9 cellular contexts compared by ENCODE assay signal in the genomic region with DNA sequence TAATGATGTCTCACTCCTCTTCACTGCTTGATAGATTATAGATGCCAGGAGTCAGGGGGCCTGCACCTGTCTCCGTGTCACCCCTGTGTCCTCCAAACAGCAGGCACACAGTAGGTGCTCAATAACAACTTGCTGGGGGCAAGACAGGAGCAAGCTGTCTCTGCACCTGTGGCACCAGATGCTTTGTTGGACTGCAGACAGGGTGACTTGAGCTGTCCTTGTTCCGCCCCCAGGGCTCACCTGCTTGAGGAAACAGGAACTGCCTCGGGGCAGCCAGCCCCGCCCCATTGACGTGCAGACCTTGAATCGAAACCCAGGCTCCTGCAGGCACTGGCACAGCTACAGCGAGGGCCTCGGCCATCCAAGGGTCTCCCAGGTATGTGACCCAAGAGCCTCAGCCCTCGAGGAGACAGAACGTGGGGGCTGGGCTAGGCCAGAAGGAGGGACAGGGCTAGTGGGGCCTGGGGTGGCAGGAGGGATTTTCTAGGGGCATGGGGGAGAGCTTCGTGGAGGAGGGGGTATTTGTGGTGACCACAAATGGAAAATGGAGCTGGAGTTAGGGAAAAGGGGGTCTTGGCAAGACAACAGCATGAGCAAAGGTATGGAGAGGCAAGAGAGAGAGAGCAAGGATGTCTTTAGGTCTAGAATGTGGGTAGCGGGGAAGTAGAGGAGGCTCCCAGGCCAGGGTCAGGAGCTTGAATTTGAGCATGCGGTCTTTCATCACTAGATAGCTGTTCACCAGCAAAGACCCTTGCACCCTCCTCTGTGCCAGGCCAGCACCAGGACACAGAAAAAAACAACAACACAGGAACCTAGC. TPM values are rescaled to one million over a fixed set of nuclear protein-coding genes. Genes with fewer than 3 reads are reported as not detected.
DNase-seq lines count a peak whose midpoint lies in the region; ATAC-seq and TF ChIP-seq lines count a peak whose summit lies in the region.
"Had no signal": no experiment of that assay in that cellular context is flagged by ENCODE, and none has a peak within 500 bp of the region (broad histone marks: within the 10 kb centered on the region; RNA-seq: fewer than 3 reads in every experiment).

A gene with protein sequence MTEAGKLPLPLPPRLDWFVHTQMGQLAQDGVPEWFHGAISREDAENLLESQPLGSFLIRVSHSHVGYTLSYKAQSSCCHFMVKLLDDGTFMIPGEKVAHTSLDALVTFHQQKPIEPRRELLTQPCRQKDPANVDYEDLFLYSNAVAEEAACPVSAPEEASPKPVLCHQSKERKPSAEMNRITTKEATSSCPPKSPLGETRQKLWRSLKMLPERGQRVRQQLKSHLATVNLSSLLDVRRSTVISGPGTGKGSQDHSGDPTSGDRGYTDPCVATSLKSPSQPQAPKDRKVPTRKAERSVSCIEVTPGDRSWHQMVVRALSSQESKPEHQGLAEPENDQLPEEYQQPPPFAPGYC (plus strand): TSS at position 287 of the 817 bp plus-strand sequence. CDS start 5,066 bp downstream, outside the sequence.

- DNase-seq in SIG-M5 (lab: John Stamatoyannopoulos, UW) (peak; percentile 65), NCI-H187 (lab: John Stamatoyannopoulos, UW) (no peak), OCI-M2 (lab: John Stamatoyannopoulos, UW; ENCODE audit: unreplicated experiment) (no peak)
- DNase-seq in activated naive CD4-positive, alpha-beta T cell treated with Interleukin-2 at 50 U/mL for 16 hours: peak; percentile 77

- peak; percentile 93 for TF ChIP-seq POLR2A in GM18951 (IDR thresholded peaks at IDR 0.05; ENCODE audit: extremely low read depth, insufficient read depth, insufficient read length)

- H3K27me3 ChIP-seq in mononuclear cell (ENCODE audit: insufficient read depth, low read length) (no peaks in the 10 kb centered on the region), thymus (ENCODE audit: control insufficient read depth, insufficient read depth) (no peaks in the 10 kb centered on the region)
- H3K27me3 ChIP-seq: cardiac muscle cell had no signal

- 12% methylated on average over 13 of the region's 13 CpGs for WGBS in thymus

- in situ Hi-C loops in GM18951 (cut with MboI; ENCODE audit: low sequenced_read_pairs, unreplicated experiment): no loop called here

- peaks cover 99% of the 10 kb centered on the region for H3K4me1 ChIP-seq in mononuclear cell (ENCODE audit: insufficient read depth, low read length)
- H3K4me1 ChIP-seq in thymus (ENCODE audit: control insufficient read depth, insufficient read depth, low read length): no peaks in the 10 kb centered on the region

- H3K27ac ChIP-seq in thymus (ENCODE audit: low read depth): peak within 1 kb of the TSS; percentile 85
- H3K27ac ChIP-seq: cardiac muscle cell had no signal

- peak; percentile 73 for ATAC-seq in HG03196 (IDR thresholded peaks at IDR 0.05; ENCODE audit: unreplicated experiment)

- peak within 1 kb of the TSS; percentile 79 for H3K4me3 ChIP-seq in mononuclear cell (ENCODE audit: low read length)
- H3K4me3 ChIP-seq in thymus (ENCODE audit: low read length): peak within 1 kb of the TSS; percentile 42
- H3K4me3 ChIP-seq: cardiac muscle cell had no signal

- no peaks in the 10 kb centered on the region for H3K36me3 ChIP-seq in thymus (ENCODE audit: control insufficient read depth, insufficient read depth)
- H3K36me3 ChIP-seq: cardiac muscle cell had no signal

- H3K9me3 ChIP-seq in mononuclear cell (ENCODE audit: low read depth, low read length): no peaks in the 10 kb centered on the region
- H3K9me3 ChIP-seq in thymus (ENCODE audit: control insufficient read depth): no peaks in the 10 kb centered on the region

RNA-seq across cellular contexts. Expression of the gene that starts here (rescaled TPM):
- total RNA-seq in mononuclear cell: 32.2 TPM
- polyA plus RNA-seq in thymus: 40.4 TPM
- total RNA-seq: cardiac muscle cell had no signal
- polyA plus RNA-seq: cardiac muscle cell had no signal

Comparison
In these comparisons a context has a peak if more than half of its experiments do, and no peak if none do; other contexts are left out.
1. DNase-seq: peak in SIG-M5 (single experiment) and activated naive CD4-positive, alpha-beta T cell treated with Interleukin-2 at 50 U/mL for 16 hours (single experiment); none in NCI-H187 (0 of 2) and OCI-M2 (single experiment).